In the genomic region with DNA sequence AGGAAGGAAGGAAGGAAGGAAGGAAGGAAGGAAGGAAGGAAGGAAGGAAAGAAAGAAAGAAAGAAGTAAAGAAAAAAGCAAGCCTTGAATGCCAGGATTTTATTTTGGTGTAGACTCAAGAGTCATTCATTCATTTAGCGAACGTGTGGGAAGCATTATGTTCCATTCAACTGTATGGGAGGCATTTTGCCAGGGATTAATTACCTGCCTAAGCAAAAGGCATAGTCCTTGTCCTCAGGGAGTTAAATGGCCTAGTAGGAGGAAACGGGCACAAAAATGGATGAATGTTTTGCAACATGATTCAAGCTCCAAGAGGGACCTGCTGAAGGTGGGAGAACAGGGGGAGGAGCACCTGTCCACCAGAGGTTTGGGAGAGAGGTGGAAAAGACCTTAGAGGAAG, we compare ENCODE assay signal across 16 cellular contexts. TPM values are rescaled to one million over a fixed set of nuclear protein-coding genes. Genes with fewer than 3 reads are reported as not detected.
DNase-seq lines count a peak whose midpoint lies in the region; ATAC-seq and TF ChIP-seq lines count a peak whose summit lies in the region.
"Had no signal": no experiment of that assay in that cellular context is flagged by ENCODE, and none has a peak within 500 bp of the region (broad histone marks: within the 10 kb centered on the region; RNA-seq: fewer than 3 reads in every experiment).

No MANE protein-coding gene starts in this region.

- H3K27me3 ChIP-seq in Caco-2 (replicated peaks; ENCODE audit: control insufficient read depth, insufficient read depth, low read length): no peaks in the 10 kb centered on the region
- H3K27me3 ChIP-seq: BLaER1 had no signal

- peak; percentile 35 for DNase-seq in NCI-H2171 treated with DMSO at 0.1 percent for 48 hours (lab: John Stamatoyannopoulos, UW)
- no peak for DNase-seq in NCI-H2171 (lab: John Stamatoyannopoulos, UW)
- DNase-seq in Caco-2: no peak
- DNase-seq in central memory CD8-positive, alpha-beta T cell (ENCODE audit: low spot score in 2 of 2): no peak
- DNase-seq in T-helper 2 cell treated with Interferon-gamma antibody and Interleukin-4, amounts not matched to agents 5 μg/mL and 100 μg/mL, for 36 hours (ENCODE audit: low spot score): no peak
- no peak for DNase-seq in GM10266 (ENCODE audit: extremely low spot score)
- DNase-seq: AML-193, Calu3, DMS 273 treated with DMSO at 0.1 percent for 48 hours, GF-D8, GM23248, H7, KG1 had no signal

- peaks cover 23% of the 10 kb centered on the region for H3K4me1 ChIP-seq in Caco-2
- H3K4me1 ChIP-seq in HEK293 (ENCODE audit: control insufficient read depth, insufficient read depth, low read length): no peaks in the 10 kb centered on the region
- H3K4me1 ChIP-seq: BLaER1 had no signal

- POLR2A ChIA-PET in Caco-2 (lab: Charles Lee) (no interaction called here), HEK293 (lab: Yijun Ruan, JAX) (no interaction called here)

- H3K36me3 ChIP-seq in Caco-2 (ENCODE audit: control insufficient read depth, insufficient read depth, low read length): no peaks in the 10 kb centered on the region
- H3K36me3 ChIP-seq in HEK293 (ENCODE audit: control insufficient read depth in 2 of 2, insufficient read depth in 1 of 2, low read length in 2 of 2): no peaks in the 10 kb centered on the region
- H3K36me3 ChIP-seq: BLaER1 had no signal

- H3K9me3 Mint-ChIP-seq in Caco-2 (ENCODE audit: unreplicated experiment): no peaks in the 10 kb centered on the region
- H3K9me3 Mint-ChIP-seq in central memory CD8-positive, alpha-beta T cell: no peaks in the 10 kb centered on the region
- no peaks in the 10 kb centered on the region for H3K9me3 Mint-ChIP-seq in T-helper 2 cell treated with Interferon-gamma antibody and Interleukin-4, amounts not matched to agents 5 μg/mL and 100 μg/mL, for 36 hours

- no peak overlapping the region for H3K27ac ChIP-seq in HEK293 (ENCODE audit: extremely low read depth, low read depth, low read length)
- H3K27ac ChIP-seq: BLaER1, GM23248 had no signal

- no peaks in the 10 kb centered on the region for H3K9me3 ChIP-seq in Caco-2
- H3K9me3 ChIP-seq in HEK293 (ENCODE audit: control insufficient read depth, insufficient read depth, low read depth, low read length): no peaks in the 10 kb centered on the region

- no peak overlapping the region for H3K4me3 Mint-ChIP-seq in Caco-2 (ENCODE audit: unreplicated experiment)
- H3K4me3 Mint-ChIP-seq in central memory CD8-positive, alpha-beta T cell: no peak overlapping the region
- no peak overlapping the region for H3K4me3 Mint-ChIP-seq in T-helper 2 cell treated with Interferon-gamma antibody and Interleukin-4, amounts not matched to agents 5 μg/mL and 100 μg/mL, for 36 hours

- intact Hi-C loops in Caco-2 (cut with micrococcal nuclease; ENCODE audit: unreplicated experiment): no loop called here

- H3K4me3 ChIP-seq in Caco-2 (ENCODE audit: low read depth, low read length): no peak overlapping the region
- no peak overlapping the region for H3K4me3 ChIP-seq in HEK293 (ENCODE audit: low read depth, low read length)
- H3K4me3 ChIP-seq: BLaER1, GM23248 had no signal

- CTCF ChIA-PET in Caco-2 (lab: Charles Lee): no interaction called here
- CTCF ChIA-PET in HEK293 (lab: Yijun Ruan, JAX): interaction anchor here (0.5 kb wide), 1 partner anchor 122 kb away, joined by 4 read pairs; no protein-coding TSS in a partner anchor

- H3K27ac Mint-ChIP-seq in Caco-2 (ENCODE audit: unreplicated experiment): peak overlapping the region; percentile 25
- H3K27ac Mint-ChIP-seq in central memory CD8-positive, alpha-beta T cell (ENCODE audit: low read depth): peak overlapping the region; percentile 60
- no peak overlapping the region for H3K27ac Mint-ChIP-seq in T-helper 2 cell treated with Interferon-gamma antibody and Interleukin-4, amounts not matched to agents 5 μg/mL and 100 μg/mL, for 36 hours

- H3K27me3 Mint-ChIP-seq in Caco-2 (ENCODE audit: insufficient read depth, unreplicated experiment): no peaks in the 10 kb centered on the region
- H3K27me3 Mint-ChIP-seq in central memory CD8-positive, alpha-beta T cell: peaks cover 14% of the 10 kb centered on the region
- peaks cover 2% of the 10 kb centered on the region for H3K27me3 Mint-ChIP-seq in T-helper 2 cell treated with Interferon-gamma antibody and Interleukin-4, amounts not matched to agents 5 μg/mL and 100 μg/mL, for 36 hours (ENCODE audit: low read depth)

- no TSS peak for BruUV-seq in Caco-2 (replicated peaks; lab: Mats Ljungman, UMichigan)

- no peak for ATAC-seq in central memory CD8-positive, alpha-beta T cell (replicated peaks; ENCODE audit: extremely low read depth, poor library complexity, severe bottlenecking)

- peaks cover 36% of the 10 kb centered on the region for H3K4me1 Mint-ChIP-seq in Caco-2 (ENCODE audit: low read depth, unreplicated experiment)
- no peaks in the 10 kb centered on the region for H3K4me1 Mint-ChIP-seq in central memory CD8-positive, alpha-beta T cell
- no peaks in the 10 kb centered on the region for H3K4me1 Mint-ChIP-seq in T-helper 2 cell treated with Interferon-gamma antibody and Interleukin-4, amounts not matched to agents 5 μg/mL and 100 μg/mL, for 36 hours (ENCODE audit: low read depth)
- H3K4me1 Mint-ChIP-seq: IgD-negative memory B cell had no signal

- no peak for TF ChIP-seq CTCF in Caco-2 (IDR thresholded peaks at IDR 0.05; ENCODE audit: insufficient read depth in 1 of 2, low read depth in 1 of 2, low read length in 1 of 2, severe bottlenecking in 1 of 2, unreplicated experiment in 1 of 2)
- TF ChIP-seq CTCF in HEK293 (tag by site-specific recombination; IDR thresholded peaks at IDR 0.05): no peak
- TF ChIP-seq CTCF in GM10266 (IDR thresholded peaks at IDR 0.05; ENCODE audit: control insufficient read depth, insufficient read depth, low read depth, missing control alignments): no peak

- no peaks in the 10 kb centered on the region for H3K36me3 Mint-ChIP-seq in Caco-2 (ENCODE audit: insufficient read depth, unreplicated experiment)
- peaks cover 1% of the 10 kb centered on the region for H3K36me3 Mint-ChIP-seq in central memory CD8-positive, alpha-beta T cell (ENCODE audit: insufficient read depth)
- H3K36me3 Mint-ChIP-seq in T-helper 2 cell treated with Interferon-gamma antibody and Interleukin-4, amounts not matched to agents 5 μg/mL and 100 μg/mL, for 36 hours (ENCODE audit: low read depth): no peaks in the 10 kb centered on the region
- H3K36me3 Mint-ChIP-seq: IgD-negative memory B cell had no signal

TF ChIP-seq in HEK293, 187 proteins besides CTCF, POLR2A, EP300 and RAD21:
- peak; percentile 87 for TF ChIP-seq ZNF366 (tag by site-specific recombination; conservative IDR thresholded peaks at IDR 0.05)
- TF ChIP-seq ZBTB8A (tag by site-specific recombination; IDR thresholded peaks at IDR 0.05): no peak

RNA-seq across cellular contexts. Expression of a gene that starts 16.2 kb away (rescaled TPM):
- 37.9 and 41.1 TPM in 2 replicates for total RNA-seq in Caco-2 (2022)
